ENCODE assay signal across 32 cellular contexts in genomic region chr15:67905628-67906027, GRCh38.
"Had no signal": no experiment of that assay in that cellular context is flagged by ENCODE, and none has a peak within 500 bp of the region (broad histone marks: within the 10 kb centered on the region; RNA-seq: fewer than 3 reads in every experiment).

No MANE protein-coding gene starts in this region.

- DNase-seq: Karpas-422, Kasumi-1, MG63, MM.1S, MV-4-11, NCI-H1048, NCI-H1092, NCI-H1092 treated with DMSO at 0.1 percent for 48 hours, NCI-H1105, NCI-H1105 treated with DMSO at 0.1 percent for 48 hours, NCI-H1417 treated with DMSO at 0.1 percent for 48 hours, NCI-H1436, NCI-H1436 treated with DMSO at 0.1 percent for 48 hours, NCI-H1694, NCI-H1694 treated with DMSO at 0.1 percent for 48 hours, NCI-H187, NCI-H187 treated with DMSO at 0.1 percent for 48 hours, NCI-H1930, NCI-H2029, NCI-H2029 treated with DMSO at 0.1 percent for 48 hours, NCI-H2081, NCI-H2081 treated with DMSO at 0.1 percent for 48 hours, NCI-H2107, NCI-H2171, NCI-H2171 treated with DMSO at 0.1 percent for 48 hours, NCI-H2227 treated with DMSO at 0.1 percent for 48 hours, NCI-H226, NCI-H345, NCI-H446, NCI-H446 treated with DMSO at 0.1 percent for 48 hours, NCI-H510A, NCI-H510A treated with DMSO at 0.1 percent for 48 hours had no signal

- H3K4me3 ChIP-seq: MG63 had no signal

- H3K36me3 ChIP-seq: MG63 had no signal
